ENCODE assay signal across 1 cellular context in the genomic region with DNA sequence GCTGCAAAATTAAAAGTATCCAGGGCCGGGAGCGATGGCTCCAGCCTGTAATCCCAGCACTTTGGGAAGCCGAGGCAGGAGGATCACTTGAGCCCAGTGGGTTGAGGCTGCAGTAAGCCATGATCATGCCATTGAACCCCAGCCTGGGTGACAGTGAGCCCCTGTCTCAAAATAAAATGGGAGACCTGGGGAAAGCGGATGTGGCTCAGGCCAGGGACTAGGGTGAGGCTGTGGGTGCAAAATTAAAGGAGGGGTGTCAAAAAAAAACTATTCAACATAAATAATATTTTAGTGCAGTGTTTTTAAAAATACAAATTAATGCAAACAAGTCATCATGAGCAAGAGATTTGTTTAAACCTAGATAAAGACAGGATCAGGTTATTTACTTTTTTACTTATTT.
TF ChIP-seq lines count a peak whose summit lies in the region.

No MANE protein-coding gene starts in this region.

TF ChIP-seq in GM23338, 12 proteins besides CTCF, POLR2A, EP300 and RAD21:
- TF ChIP-seq, protein P1, sequence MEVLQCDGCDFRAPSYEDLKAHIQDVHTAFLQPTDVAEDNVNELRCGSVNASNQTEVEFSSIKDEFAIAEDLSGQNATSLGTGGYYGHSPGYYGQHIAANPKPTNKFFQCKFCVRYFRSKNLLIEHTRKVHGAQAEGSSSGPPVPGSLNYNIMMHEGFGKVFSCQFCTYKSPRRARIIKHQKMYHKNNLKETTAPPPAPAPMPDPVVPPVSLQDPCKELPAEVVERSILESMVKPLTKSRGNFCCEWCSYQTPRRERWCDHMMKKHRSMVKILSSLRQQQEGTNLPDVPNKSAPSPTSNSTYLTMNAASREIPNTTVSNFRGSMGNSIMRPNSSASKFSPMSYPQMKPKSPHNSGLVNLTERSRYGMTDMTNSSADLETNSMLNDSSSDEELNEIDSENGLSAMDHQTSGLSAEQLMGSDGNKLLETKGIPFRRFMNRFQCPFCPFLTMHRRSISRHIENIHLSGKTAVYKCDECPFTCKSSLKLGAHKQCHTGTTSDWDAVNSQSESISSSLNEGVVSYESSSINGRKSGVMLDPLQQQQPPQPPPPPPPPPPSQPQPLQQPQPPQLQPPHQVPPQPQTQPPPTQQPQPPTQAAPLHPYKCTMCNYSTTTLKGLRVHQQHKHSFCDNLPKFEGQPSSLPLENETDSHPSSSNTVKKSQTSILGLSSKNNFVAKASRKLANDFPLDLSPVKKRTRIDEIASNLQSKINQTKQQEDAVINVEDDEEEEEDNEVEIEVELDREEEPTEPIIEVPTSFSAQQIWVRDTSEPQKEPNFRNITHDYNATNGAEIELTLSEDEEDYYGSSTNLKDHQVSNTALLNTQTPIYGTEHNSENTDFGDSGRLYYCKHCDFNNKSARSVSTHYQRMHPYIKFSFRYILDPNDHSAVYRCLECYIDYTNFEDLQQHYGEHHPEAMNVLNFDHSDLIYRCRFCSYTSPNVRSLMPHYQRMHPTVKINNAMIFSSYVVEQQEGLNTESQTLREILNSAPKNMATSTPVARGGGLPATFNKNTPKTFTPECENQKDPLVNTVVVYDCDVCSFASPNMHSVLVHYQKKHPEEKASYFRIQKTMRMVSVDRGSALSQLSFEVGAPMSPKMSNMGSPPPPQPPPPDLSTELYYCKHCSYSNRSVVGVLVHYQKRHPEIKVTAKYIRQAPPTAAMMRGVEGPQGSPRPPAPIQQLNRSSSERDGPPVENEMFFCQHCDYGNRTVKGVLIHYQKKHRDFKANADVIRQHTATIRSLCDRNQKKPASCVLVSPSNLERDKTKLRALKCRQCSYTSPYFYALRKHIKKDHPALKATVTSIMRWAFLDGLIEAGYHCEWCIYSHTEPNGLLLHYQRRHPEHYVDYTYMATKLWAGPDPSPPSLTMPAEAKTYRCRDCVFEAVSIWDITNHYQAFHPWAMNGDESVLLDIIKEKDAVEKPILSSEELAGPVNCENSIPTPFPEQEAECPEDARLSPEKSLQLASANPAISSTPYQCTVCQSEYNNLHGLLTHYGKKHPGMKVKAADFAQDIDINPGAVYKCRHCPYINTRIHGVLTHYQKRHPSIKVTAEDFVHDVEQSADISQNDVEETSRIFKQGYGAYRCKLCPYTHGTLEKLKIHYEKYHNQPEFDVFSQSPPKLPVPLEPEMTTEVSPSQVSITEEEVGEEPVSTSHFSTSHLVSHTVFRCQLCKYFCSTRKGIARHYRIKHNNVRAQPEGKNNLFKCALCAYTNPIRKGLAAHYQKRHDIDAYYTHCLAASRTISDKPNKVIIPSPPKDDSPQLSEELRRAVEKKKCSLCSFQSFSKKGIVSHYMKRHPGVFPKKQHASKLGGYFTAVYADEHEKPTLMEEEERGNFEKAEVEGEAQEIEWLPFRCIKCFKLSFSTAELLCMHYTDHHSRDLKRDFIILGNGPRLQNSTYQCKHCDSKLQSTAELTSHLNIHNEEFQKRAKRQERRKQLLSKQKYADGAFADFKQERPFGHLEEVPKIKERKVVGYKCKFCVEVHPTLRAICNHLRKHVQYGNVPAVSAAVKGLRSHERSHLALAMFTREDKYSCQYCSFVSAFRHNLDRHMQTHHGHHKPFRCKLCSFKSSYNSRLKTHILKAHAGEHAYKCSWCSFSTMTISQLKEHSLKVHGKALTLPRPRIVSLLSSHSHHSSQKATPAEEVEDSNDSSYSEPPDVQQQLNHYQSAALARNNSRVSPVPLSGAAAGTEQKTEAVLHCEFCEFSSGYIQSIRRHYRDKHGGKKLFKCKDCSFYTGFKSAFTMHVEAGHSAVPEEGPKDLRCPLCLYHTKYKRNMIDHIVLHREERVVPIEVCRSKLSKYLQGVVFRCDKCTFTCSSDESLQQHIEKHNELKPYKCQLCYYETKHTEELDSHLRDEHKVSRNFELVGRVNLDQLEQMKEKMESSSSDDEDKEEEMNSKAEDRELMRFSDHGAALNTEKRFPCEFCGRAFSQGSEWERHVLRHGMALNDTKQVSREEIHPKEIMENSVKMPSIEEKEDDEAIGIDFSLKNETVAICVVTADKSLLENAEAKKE (CRISPR knock-in tag; IDR thresholded peaks at IDR 0.05) = no peak
- TF ChIP-seq EZH2 (IDR thresholded peaks at IDR 0.05; ENCODE audit: low read depth, unreplicated experiment) (no peak), EZH2phosphoT487 (IDR thresholded peaks at IDR 0.05; ENCODE audit: unreplicated experiment) (no peak), ZNF114 (CRISPR knock-in tag; IDR thresholded peaks at IDR 0.05) (no peak), CREB1 (CRISPR knock-in tag; IDR thresholded peaks at IDR 0.05; ENCODE audit: low read depth) (no peak), POLR2AphosphoS5 (IDR thresholded peaks at IDR 0.05; ENCODE audit: low read depth) (no peak), NANOG (IDR thresholded peaks at IDR 0.05; ENCODE audit: borderline replicate concordance) (no peak), JUNB (IDR thresholded peaks at IDR 0.05; ENCODE audit: unreplicated experiment) (no peak), ZNF331 (CRISPR knock-in tag; IDR thresholded peaks at IDR 0.05; ENCODE audit: low read depth) (no peak)
- TF ChIP-seq, protein P2, sequence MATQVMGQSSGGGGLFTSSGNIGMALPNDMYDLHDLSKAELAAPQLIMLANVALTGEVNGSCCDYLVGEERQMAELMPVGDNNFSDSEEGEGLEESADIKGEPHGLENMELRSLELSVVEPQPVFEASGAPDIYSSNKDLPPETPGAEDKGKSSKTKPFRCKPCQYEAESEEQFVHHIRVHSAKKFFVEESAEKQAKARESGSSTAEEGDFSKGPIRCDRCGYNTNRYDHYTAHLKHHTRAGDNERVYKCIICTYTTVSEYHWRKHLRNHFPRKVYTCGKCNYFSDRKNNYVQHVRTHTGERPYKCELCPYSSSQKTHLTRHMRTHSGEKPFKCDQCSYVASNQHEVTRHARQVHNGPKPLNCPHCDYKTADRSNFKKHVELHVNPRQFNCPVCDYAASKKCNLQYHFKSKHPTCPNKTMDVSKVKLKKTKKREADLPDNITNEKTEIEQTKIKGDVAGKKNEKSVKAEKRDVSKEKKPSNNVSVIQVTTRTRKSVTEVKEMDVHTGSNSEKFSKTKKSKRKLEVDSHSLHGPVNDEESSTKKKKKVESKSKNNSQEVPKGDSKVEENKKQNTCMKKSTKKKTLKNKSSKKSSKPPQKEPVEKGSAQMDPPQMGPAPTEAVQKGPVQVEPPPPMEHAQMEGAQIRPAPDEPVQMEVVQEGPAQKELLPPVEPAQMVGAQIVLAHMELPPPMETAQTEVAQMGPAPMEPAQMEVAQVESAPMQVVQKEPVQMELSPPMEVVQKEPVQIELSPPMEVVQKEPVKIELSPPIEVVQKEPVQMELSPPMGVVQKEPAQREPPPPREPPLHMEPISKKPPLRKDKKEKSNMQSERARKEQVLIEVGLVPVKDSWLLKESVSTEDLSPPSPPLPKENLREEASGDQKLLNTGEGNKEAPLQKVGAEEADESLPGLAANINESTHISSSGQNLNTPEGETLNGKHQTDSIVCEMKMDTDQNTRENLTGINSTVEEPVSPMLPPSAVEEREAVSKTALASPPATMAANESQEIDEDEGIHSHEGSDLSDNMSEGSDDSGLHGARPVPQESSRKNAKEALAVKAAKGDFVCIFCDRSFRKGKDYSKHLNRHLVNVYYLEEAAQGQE (IDR thresholded peaks at IDR 0.05; ENCODE audit: unreplicated experiment) = no peak
